1 cellular context compared by ENCODE assay signal in genomic region chr10:103450201-103450695, GRCh38.
TF ChIP-seq lines count a peak whose summit lies in the region.

No MANE protein-coding gene starts in this region.

TF ChIP-seq in IMR-90, 13 proteins besides CTCF, POLR2A, EP300 and RAD21:
- TF ChIP-seq USF2 (IDR thresholded peaks at IDR 0.05; ENCODE audit: low read depth, low read length) (no peak), SMC3 (IDR thresholded peaks at IDR 0.05; ENCODE audit: low read depth, low read length) (no peak), MAZ (IDR thresholded peaks at IDR 0.05; ENCODE audit: borderline replicate concordance, low read depth, low read length) (no peak), BHLHE40 (IDR thresholded peaks at IDR 0.05; ENCODE audit: low read depth, low read length) (no peak), NFE2L2 (IDR thresholded peaks at IDR 0.05; ENCODE audit: low read depth, low read length) (no peak), RFX5 (IDR thresholded peaks at IDR 0.05; ENCODE audit: low read depth, low read length) (no peak), MXI1 (IDR thresholded peaks at IDR 0.05; ENCODE audit: borderline replicate concordance, low read depth, low read length) (no peak), FOS (IDR thresholded peaks at IDR 0.05; ENCODE audit: low read depth, low read length) (no peak), ELK1 (IDR thresholded peaks at IDR 0.05; ENCODE audit: borderline replicate concordance, low read depth, low read length) (no peak), CEBPB (IDR thresholded peaks at IDR 0.05; ENCODE audit: low read depth, low read length) (no peak), CHD1 (IDR thresholded peaks at IDR 0.05; ENCODE audit: low read depth, low read length) (no peak), RCOR1 (IDR thresholded peaks at IDR 0.05; ENCODE audit: insufficient replicate concordance, low read length) (no peak), MAFK (IDR thresholded peaks at IDR 0.05; ENCODE audit: low read depth, low read length) (no peak)
